16 cellular contexts compared by ENCODE assay signal in the genomic region with DNA sequence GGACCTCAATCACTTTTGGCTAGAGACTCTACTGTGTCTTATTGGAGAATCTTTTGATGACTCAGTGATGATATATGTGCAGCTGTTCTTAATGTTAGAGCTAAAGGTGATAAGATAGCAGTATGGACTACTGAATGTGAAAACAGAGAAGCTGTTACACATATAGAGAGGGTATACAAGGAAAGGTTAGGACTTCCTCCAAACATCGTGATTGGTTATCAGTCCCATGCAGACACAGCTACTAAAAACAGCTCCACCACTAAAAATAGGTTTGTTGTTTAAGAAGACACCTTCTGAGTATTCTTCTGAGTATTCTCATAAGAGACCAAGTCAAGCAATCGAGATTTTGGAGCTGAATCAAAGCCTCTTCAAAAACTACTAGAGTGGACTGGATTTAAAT.
DNase-seq lines count a peak whose midpoint lies in the region; ATAC-seq, FAIRE-seq and TF ChIP-seq lines count a peak whose summit lies in the region.
"Had no signal": no experiment of that assay in that cellular context is flagged by ENCODE, and none has a peak within 500 bp of the region (broad histone marks: within the 10 kb centered on the region; RNA-seq: fewer than 3 reads in every experiment).

No MANE protein-coding gene starts in this region.

- H2AFZ ChIP-seq in K562 (ENCODE audit: low read depth, low read length) (no peak overlapping the region), smooth muscle cell (ENCODE audit: low read depth) (no peak overlapping the region)
- H2AFZ ChIP-seq: GM23338 had no signal

- CTCF ChIA-PET in activated naive CD4-positive, alpha-beta T cell treated with anti-CD3 and anti-CD28 coated beads for 36 hours (lab: Charles Lee), result interaction anchor here (0.6 to 2.6 kb wide), 5 partner anchors 20 to 247 kb away, joined by 3 to 13 read pairs (median 3); no protein-coding TSS in a partner anchor
- CTCF ChIA-PET in K562 (lab: Yijun Ruan, JAX; ENCODE audit: low intra/inter-chr PET ratio), result no interaction called here
- CTCF ChIA-PET in A673 (lab: Charles Lee), result no interaction called here

- peaks cover 18% of the 10 kb centered on the region for H3K36me3 Mint-ChIP-seq in activated naive CD4-positive, alpha-beta T cell treated with anti-CD3 and anti-CD28 coated beads for 36 hours (ENCODE audit: low read depth)

- TF ChIP-seq CTCF in K562 (IDR thresholded peaks at IDR 0.05 in 2 of 3, conservative IDR thresholded peaks at IDR 0.05 in 1 of 3; ENCODE audit: insufficient read depth in 2 of 3, low read depth in 1 of 3, low read length in 3 of 3), result no peak
- no peak for TF ChIP-seq CTCF in smooth muscle cell (IDR thresholded peaks at IDR 0.05; ENCODE audit: borderline replicate concordance, insufficient read depth, poor library complexity, severe bottlenecking)
- no peak for TF ChIP-seq CTCF in A673 (conservative IDR thresholded peaks at IDR 0.05; ENCODE audit: low read depth, low read length)

- H3K4me3 ChIP-seq in K562 (no peak overlapping the region), smooth muscle cell (no peak overlapping the region), A673 (ENCODE audit: low read depth, low read length, poor library complexity, severe bottlenecking) (no peak overlapping the region)
- H3K4me3 ChIP-seq: ascending aorta, GM23338, left lung, right atrium auricular region, thyroid gland had no signal

- H3K9me3 ChIP-seq in K562 (replicated peaks; ENCODE audit: control insufficient read depth, insufficient read depth, low read depth, low read length) (no peaks in the 10 kb centered on the region), smooth muscle cell (replicated peaks; ENCODE audit: low read depth) (no peaks in the 10 kb centered on the region), A673 (ENCODE audit: low read depth, low read length, poor library complexity, severe bottlenecking) (no peaks in the 10 kb centered on the region)
- H3K9me3 ChIP-seq: ascending aorta, left lung, right atrium auricular region, thyroid gland had no signal

- peak; percentile 82 for FAIRE-seq in K562 (lab: Jason Lieb, UNC)

- 0% methylated on average over 2 of the region's 2 CpGs for WGBS in K562 (ENCODE audit: insufficient coverage, low coverage, missing lambda C conversion rate)
- 33% methylated on average over 2 of the region's 2 CpGs for WGBS in smooth muscle cell (ENCODE audit: low lambda C conversion rate)

- peaks cover 10% of the 10 kb centered on the region; the same call in 1 of the 2 replicates for H4K20me1 ChIP-seq in K562 (replicated peaks; ENCODE audit: control insufficient read depth, insufficient read depth, low read length)
- no peaks in the 10 kb centered on the region for H4K20me1 ChIP-seq in smooth muscle cell (ENCODE audit: low read depth)

- intact Hi-C loops in activated naive CD4-positive, alpha-beta T cell treated with anti-CD3 and anti-CD28 coated beads for 36 hours (cut with micrococcal nuclease), result loop anchor here (5.0 kb wide), 1 partner anchor 398 kb away; no protein-coding TSS in a partner anchor
- intact Hi-C loops in K562 (cut with micrococcal nuclease) (no loop called here), A673 (cut with micrococcal nuclease; ENCODE audit: unreplicated experiment) (no loop called here)

- peak overlapping the region; percentile 52 for H3K27ac Mint-ChIP-seq in activated naive CD4-positive, alpha-beta T cell treated with anti-CD3 and anti-CD28 coated beads for 36 hours
- H3K27ac Mint-ChIP-seq: GM23338 had no signal

- H3K4me1 ChIP-seq in K562 (replicated peaks in 1 of 2; ENCODE audit: control insufficient read depth in 2 of 2, insufficient read depth in 2 of 2, low read length in 2 of 2) (peaks cover 0 to 12% of the 10 kb centered on the region in 2 experiments; a peak in 3 of 5 replicates), smooth muscle cell (ENCODE audit: low read depth) (no peaks in the 10 kb centered on the region), A673 (ENCODE audit: insufficient read depth, low read length, poor library complexity, severe bottlenecking) (no peaks in the 10 kb centered on the region)
- H3K4me1 ChIP-seq: ascending aorta, left lung, right atrium auricular region had no signal

- H3K9ac ChIP-seq in K562 (ENCODE audit: insufficient read depth in 1 of 2, low read depth in 2 of 2, low read length in 2 of 2) (no peak overlapping the region), smooth muscle cell (ENCODE audit: low read depth) (no peak overlapping the region)

- peak; percentile 88 for ATAC-seq in K562
- ATAC-seq: GM23338, left lung had no signal

- H3K27me3 ChIP-seq in K562 (ENCODE audit: control insufficient read depth in 2 of 2, insufficient read depth in 2 of 2, low read length in 2 of 2) (no peaks in the 10 kb centered on the region), smooth muscle cell (ENCODE audit: low read depth) (no peaks in the 10 kb centered on the region), A673 (replicated peaks; ENCODE audit: insufficient read depth, low read depth, low read length, poor library complexity) (no peaks in the 10 kb centered on the region)
- H3K27me3 ChIP-seq: ascending aorta, left lung, right atrium auricular region, thyroid gland had no signal

- H3K27ac ChIP-seq in K562 (ENCODE audit: extremely low read depth, low read depth, low read length) (no peak overlapping the region), smooth muscle cell (ENCODE audit: low read depth) (peak overlapping the region; percentile 18), A673 (ENCODE audit: low read depth, low read length, poor library complexity, severe bottlenecking) (no peak overlapping the region)
- H3K27ac ChIP-seq: ascending aorta, left lung, thyroid gland had no signal

- no peaks in the 10 kb centered on the region for H3K9me3 Mint-ChIP-seq in activated naive CD4-positive, alpha-beta T cell treated with anti-CD3 and anti-CD28 coated beads for 36 hours
- H3K9me3 Mint-ChIP-seq: GM23338 had no signal

- H3K36me3 ChIP-seq in K562 (ENCODE audit: control insufficient read depth, insufficient read depth, low read length) (peaks cover 54% of the 10 kb centered on the region), smooth muscle cell (ENCODE audit: low read depth) (no peaks in the 10 kb centered on the region), A673 (ENCODE audit: insufficient read depth, low read length, poor library complexity, severe bottlenecking) (peaks cover under 1% of the 10 kb centered on the region)

- POLR2A ChIA-PET in K562 (lab: Yijun Ruan, JAX) (interaction anchor here (1.3 to 2.2 kb wide), 3 partner anchors 12 to 20 kb away, joined by 3 to 11 read pairs (median 3); no protein-coding TSS in a partner anchor), A673 (lab: Charles Lee; ENCODE audit: low non-redundant PET) (no interaction called here)

- H3K9me1 ChIP-seq in K562 (ENCODE audit: control insufficient read depth, insufficient read depth, low read length), result no peaks in the 10 kb centered on the region

- TF ChIP-seq EP300 in K562 (IDR thresholded peaks at IDR 0.05; ENCODE audit: low read length), result peak; percentile 53; the same call in 1 of the 2 replicates

- BruUV-seq in K562 (replicated peaks; lab: Mats Ljungman, UMichigan) (no TSS peak), A673 (replicated peaks; lab: Mats Ljungman, UMichigan) (no TSS peak)

- no peaks in the 10 kb centered on the region for H3K79me2 ChIP-seq in K562 (ENCODE audit: control insufficient read depth, insufficient read depth, low read length)
- H3K79me2 ChIP-seq in smooth muscle cell (ENCODE audit: low read depth), result no peaks in the 10 kb centered on the region

- H3F3A ChIP-seq in smooth muscle cell (ENCODE audit: low read depth), result peaks cover 7% of the 10 kb centered on the region

- H3K4me3 Mint-ChIP-seq in activated naive CD4-positive, alpha-beta T cell treated with anti-CD3 and anti-CD28 coated beads for 36 hours, result no peak overlapping the region
- H3K4me3 Mint-ChIP-seq: GM23338 had no signal

- TF ChIP-seq POLR2A in K562 (conservative IDR thresholded peaks at IDR 0.05), result no peak

- DNase-seq in activated naive CD4-positive, alpha-beta T cell treated with anti-CD3 and anti-CD28 coated beads for 36 hours, result no peak
- DNase-seq in activated naive CD4-positive, alpha-beta T cell (lab: John Stamatoyannopoulos, UW), result no peak
- peak; percentile 72 for DNase-seq in OCI-M1 (lab: John Stamatoyannopoulos, UW)
- peak in 3 of 4 experiments; percentile 25 to 68 (median 48) for DNase-seq in K562 (ENCODE audit: extremely low read depth in 1 of 4, low spot score in 3 of 4)
- DNase-seq in smooth muscle cell (lab: John Stamatoyannopoulos, UW; ENCODE audit: unreplicated experiment), result no peak
- no peak for DNase-seq in SHP77 (lab: John Stamatoyannopoulos, UW)
- no peak for DNase-seq in SIG-M5 treated with dmso at 0.1 percent for 504 hours (lab: John Stamatoyannopoulos, UW; ENCODE audit: unreplicated experiment)
- no peak for DNase-seq in A673 (ENCODE audit: low spot score)
- DNase-seq: left lung, NCI-H1092, NCI-H2029 treated with DMSO at 0.1 percent for 48 hours, NCI-H446 treated with DMSO at 0.1 percent for 48 hours, thyroid gland had no signal

- in situ Hi-C loops in K562 (cut with MboI), result no loop called here

- H3K4me2 ChIP-seq in K562 (ENCODE audit: insufficient read depth, low read length) (no peak overlapping the region), smooth muscle cell (peak overlapping the region; percentile 26)
- H3K4me2 ChIP-seq: GM23338 had no signal

- TF ChIP-seq RAD21 in K562 (CRISPR knock-in tag; conservative IDR thresholded peaks at IDR 0.05 in 1 of 2, IDR thresholded peaks at IDR 0.05 in 1 of 2), result no peak

- H3K4me1 Mint-ChIP-seq in activated naive CD4-positive, alpha-beta T cell treated with anti-CD3 and anti-CD28 coated beads for 36 hours (ENCODE audit: low read depth), result peaks cover 37% of the 10 kb centered on the region

- no peaks in the 10 kb centered on the region for H3K27me3 Mint-ChIP-seq in activated naive CD4-positive, alpha-beta T cell treated with anti-CD3 and anti-CD28 coated beads for 36 hours (ENCODE audit: low read depth)

Comparison
In these comparisons a context has a peak if more than half of its experiments do, and no peak if none do; other contexts are left out.
1. DNase-seq: peak in OCI-M1 (single experiment) and K562 (3 of 4); none in activated naive CD4-positive, alpha-beta T cell treated with anti-CD3 and anti-CD28 coated beads for 36 hours (single experiment), activated naive CD4-positive, alpha-beta T cell (0 of 4), smooth muscle cell (single experiment), SHP77 (0 of 2), SIG-M5 treated with dmso at 0.1 percent for 504 hours (single experiment) and A673 (single experiment).